In genomic region chr19:34365463-34366401, GRCh38 we compare ENCODE assay signal across 8 cellular contexts. TPM values are rescaled to one million over a fixed set of nuclear protein-coding genes. Genes with fewer than 3 reads are reported as not detected.
DNase-seq lines count a peak whose midpoint lies in the region; ATAC-seq and TF ChIP-seq lines count a peak whose summit lies in the region.

No MANE protein-coding gene starts in this region.

- peak overlapping the region; percentile 60 for H3K27ac Mint-ChIP-seq in chondrocyte (ENCODE audit: unreplicated experiment)

- H3K9me3 Mint-ChIP-seq in chondrocyte (ENCODE audit: low read depth) = no peaks in the 10 kb centered on the region

- peak overlapping the region; percentile 97 for H3K4me3 Mint-ChIP-seq in chondrocyte (ENCODE audit: unreplicated experiment)

- H3K27me3 Mint-ChIP-seq in chondrocyte (ENCODE audit: low read depth) = no peaks in the 10 kb centered on the region

- peaks cover 25% of the 10 kb centered on the region for H3K4me1 Mint-ChIP-seq in chondrocyte (ENCODE audit: low read depth)

- peaks cover 21% of the 10 kb centered on the region for H3K36me3 Mint-ChIP-seq in chondrocyte (ENCODE audit: low read depth)

- TF ChIP-seq CTCF in chondrocyte (IDR thresholded peaks at IDR 0.05) = no peak

- ATAC-seq in HG02870 (IDR thresholded peaks at IDR 0.05; ENCODE audit: unreplicated experiment) (peak; percentile 18), GM21447 (IDR thresholded peaks at IDR 0.05; ENCODE audit: unreplicated experiment) (no peak)

- DNase-seq in ELR (ENCODE audit: low read depth) = peak; percentile 51
- DNase-seq in RPMI8226 = peak; percentile 22
- no peak for DNase-seq in chondrocyte (ENCODE audit: low spot score)
- peak; percentile 51 for DNase-seq in kidney tubule cell (ENCODE audit: low spot score)
- peak; percentile 11 for DNase-seq in stimulated activated CD4-positive, alpha-beta T cell treated with anti-CD3 and anti-CD28 coated beads, Interleukin-4, amount 100 ng/mL, for 24 hours
- DNase-seq in NCI-H128 (lab: John Stamatoyannopoulos, UW; ENCODE audit: unreplicated experiment) = no peak

RNA-seq across cellular contexts. Expression of gene GPI, which starts 0.7 kb away (rescaled TPM):
- 209 to 228 TPM (median 221 TPM) in 3 replicates for total RNA-seq in chondrocyte

RNA-seq across cellular contexts. Expression of gene PDCD2L, which starts 38.5 kb away (rescaled TPM):
- total RNA-seq in chondrocyte = 6.6 to 8.7 TPM (median 8.6 TPM) in 3 replicates

Comparison
In these comparisons a context has a peak if more than half of its experiments do, and no peak if none do; other contexts are left out.
1. DNase-seq: peak in ELR (single experiment), RPMI8226 (single experiment), kidney tubule cell (single experiment) and stimulated activated CD4-positive, alpha-beta T cell treated with anti-CD3 and anti-CD28 coated beads, Interleukin-4, amount 100 ng/mL, for 24 hours (single experiment); none in chondrocyte (single experiment) and NCI-H128 (single experiment).